ENCODE assay signal across 1 cellular context in genomic region chr12:12890815-12891645, GRCh38.
A peak's percentile ranks its signal among the peaks of the same experiment; 100 is the strongest.
TF ChIP-seq lines count a peak whose summit lies in the region.

GPRC5A (plus strand) TSS chr12:12891562; CDS start chr12:12908250, 16,688 bp downstream.

TF ChIP-seq in HEK293, 187 proteins besides CTCF, POLR2A, EP300 and RAD21 (continued from another document and continues in another):
- TF ChIP-seq, protein P1, sequence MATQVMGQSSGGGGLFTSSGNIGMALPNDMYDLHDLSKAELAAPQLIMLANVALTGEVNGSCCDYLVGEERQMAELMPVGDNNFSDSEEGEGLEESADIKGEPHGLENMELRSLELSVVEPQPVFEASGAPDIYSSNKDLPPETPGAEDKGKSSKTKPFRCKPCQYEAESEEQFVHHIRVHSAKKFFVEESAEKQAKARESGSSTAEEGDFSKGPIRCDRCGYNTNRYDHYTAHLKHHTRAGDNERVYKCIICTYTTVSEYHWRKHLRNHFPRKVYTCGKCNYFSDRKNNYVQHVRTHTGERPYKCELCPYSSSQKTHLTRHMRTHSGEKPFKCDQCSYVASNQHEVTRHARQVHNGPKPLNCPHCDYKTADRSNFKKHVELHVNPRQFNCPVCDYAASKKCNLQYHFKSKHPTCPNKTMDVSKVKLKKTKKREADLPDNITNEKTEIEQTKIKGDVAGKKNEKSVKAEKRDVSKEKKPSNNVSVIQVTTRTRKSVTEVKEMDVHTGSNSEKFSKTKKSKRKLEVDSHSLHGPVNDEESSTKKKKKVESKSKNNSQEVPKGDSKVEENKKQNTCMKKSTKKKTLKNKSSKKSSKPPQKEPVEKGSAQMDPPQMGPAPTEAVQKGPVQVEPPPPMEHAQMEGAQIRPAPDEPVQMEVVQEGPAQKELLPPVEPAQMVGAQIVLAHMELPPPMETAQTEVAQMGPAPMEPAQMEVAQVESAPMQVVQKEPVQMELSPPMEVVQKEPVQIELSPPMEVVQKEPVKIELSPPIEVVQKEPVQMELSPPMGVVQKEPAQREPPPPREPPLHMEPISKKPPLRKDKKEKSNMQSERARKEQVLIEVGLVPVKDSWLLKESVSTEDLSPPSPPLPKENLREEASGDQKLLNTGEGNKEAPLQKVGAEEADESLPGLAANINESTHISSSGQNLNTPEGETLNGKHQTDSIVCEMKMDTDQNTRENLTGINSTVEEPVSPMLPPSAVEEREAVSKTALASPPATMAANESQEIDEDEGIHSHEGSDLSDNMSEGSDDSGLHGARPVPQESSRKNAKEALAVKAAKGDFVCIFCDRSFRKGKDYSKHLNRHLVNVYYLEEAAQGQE (tag by site-specific recombination; IDR thresholded peaks at IDR 0.05): peak; percentile 98
- TF ChIP-seq ZXDB (tag by site-specific recombination; IDR thresholded peaks at IDR 0.05) (peak; percentile 98), ZBTB8A (tag by site-specific recombination; IDR thresholded peaks at IDR 0.05) (peak; percentile 69), ZNF223 (tag by site-specific recombination; IDR thresholded peaks at IDR 0.05) (no peak), ZNF335 (tag by site-specific recombination; conservative IDR thresholded peaks at IDR 0.05) (peak; percentile 93), ZNF792 (tag by site-specific recombination; IDR thresholded peaks at IDR 0.05) (0 out of 2 replicates have a peak, but pooled peaks have one; percentile 27), HOXC10 (CRISPR knock-in tag; IDR thresholded peaks at IDR 0.05) (no peak), ZNF670 (tag by site-specific recombination; IDR thresholded peaks at IDR 0.05; ENCODE audit: low read depth) (no peak), ZBTB26 (tag by site-specific recombination; optimal IDR thresholded peaks at IDR 0.05) (peak; percentile 65), BCL11A (tag by site-specific recombination; IDR thresholded peaks at IDR 0.05; ENCODE audit: low read depth) (0 out of 2 replicates have a peak, but pooled peaks have one; percentile 60), ZSCAN30 (tag by site-specific recombination; IDR thresholded peaks at IDR 0.05) (peak; percentile 65; the same call in 1 of the 2 replicates), SCRT2 (tag by site-specific recombination; IDR thresholded peaks at IDR 0.05) (peak; percentile 99), ZFP37 (tag by site-specific recombination; IDR thresholded peaks at IDR 0.05) (0 out of 2 replicates have a peak, but pooled peaks have one; percentile 50), ZNF610 (tag by site-specific recombination; IDR thresholded peaks at IDR 0.05; ENCODE audit: borderline replicate concordance) (peak; percentile 21; the same call in 1 of the 2 replicates), OSR2 (tag by site-specific recombination; IDR thresholded peaks at IDR 0.05) (peak; percentile 53), ZBTB10 (tag by site-specific recombination; IDR thresholded peaks at IDR 0.05) (peak; percentile 97), ZNF560 (tag by site-specific recombination; IDR thresholded peaks at IDR 0.05; ENCODE audit: borderline replicate concordance) (no peak), ZNF155 (tag by site-specific recombination; IDR thresholded peaks at IDR 0.05) (no peak), ZNF501 (tag by site-specific recombination; IDR thresholded peaks at IDR 0.05) (peak; percentile 73; the same call in 1 of the 2 replicates), ZBTB17 (tag by site-specific recombination; IDR thresholded peaks at IDR 0.05) (peak; percentile 15), ZNF211 (tag by site-specific recombination; IDR thresholded peaks at IDR 0.05; ENCODE audit: low read depth) (no peak), ZSCAN16 (tag by site-specific recombination; IDR thresholded peaks at IDR 0.05) (no peak), KLF8 (tag by site-specific recombination; IDR thresholded peaks at IDR 0.05) (peak; percentile 91), ZEB2 (tag by site-specific recombination; IDR thresholded peaks at IDR 0.05) (peak; percentile 91), ZNF10 (tag by site-specific recombination; IDR thresholded peaks at IDR 0.05) (peak; percentile 26), ZNF837 (tag by site-specific recombination; IDR thresholded peaks at IDR 0.05) (no peak), ELK4 (IDR thresholded peaks at IDR 0.05; ENCODE audit: borderline replicate concordance, low read depth, low read length) (no peak), TSHZ1 (tag by site-specific recombination; IDR thresholded peaks at IDR 0.05; ENCODE audit: borderline replicate concordance) (peak; percentile 17; the same call in 1 of the 2 replicates), ZNF354C (tag by site-specific recombination; IDR thresholded peaks at IDR 0.05; ENCODE audit: borderline replicate concordance, low read depth) (0 out of 2 replicates have a peak, but pooled peaks have one; percentile 10), WT1 (tag by site-specific recombination; IDR thresholded peaks at IDR 0.05) (peak; percentile 87), ZNF629 (tag by site-specific recombination; IDR thresholded peaks at IDR 0.05) (peak; percentile 99), IKZF3 (tag by site-specific recombination; IDR thresholded peaks at IDR 0.05) (peak; percentile 57; the same call in 1 of the 2 replicates), GLIS1 (tag by site-specific recombination; IDR thresholded peaks at IDR 0.05) (peak; percentile 97), SP7 (tag by site-specific recombination; IDR thresholded peaks at IDR 0.05) (peak; percentile 91), ZNF423 (tag by site-specific recombination; IDR thresholded peaks at IDR 0.05) (peak; percentile 90), KLF1 (tag by site-specific recombination; IDR thresholded peaks at IDR 0.05) (peak; percentile 98), ZNF132 (tag by site-specific recombination; IDR thresholded peaks at IDR 0.05; ENCODE audit: borderline replicate concordance) (no peak), ZNF175 (tag by site-specific recombination; IDR thresholded peaks at IDR 0.05) (no peak)
- TF ChIP-seq, protein P2, sequence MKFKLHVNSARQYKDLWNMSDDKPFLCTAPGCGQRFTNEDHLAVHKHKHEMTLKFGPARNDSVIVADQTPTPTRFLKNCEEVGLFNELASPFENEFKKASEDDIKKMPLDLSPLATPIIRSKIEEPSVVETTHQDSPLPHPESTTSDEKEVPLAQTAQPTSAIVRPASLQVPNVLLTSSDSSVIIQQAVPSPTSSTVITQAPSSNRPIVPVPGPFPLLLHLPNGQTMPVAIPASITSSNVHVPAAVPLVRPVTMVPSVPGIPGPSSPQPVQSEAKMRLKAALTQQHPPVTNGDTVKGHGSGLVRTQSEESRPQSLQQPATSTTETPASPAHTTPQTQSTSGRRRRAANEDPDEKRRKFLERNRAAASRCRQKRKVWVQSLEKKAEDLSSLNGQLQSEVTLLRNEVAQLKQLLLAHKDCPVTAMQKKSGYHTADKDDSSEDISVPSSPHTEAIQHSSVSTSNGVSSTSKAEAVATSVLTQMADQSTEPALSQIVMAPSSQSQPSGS (tag by site-specific recombination; IDR thresholded peaks at IDR 0.05; ENCODE audit: low read depth): peak; percentile 88
- TF ChIP-seq, protein P3, sequence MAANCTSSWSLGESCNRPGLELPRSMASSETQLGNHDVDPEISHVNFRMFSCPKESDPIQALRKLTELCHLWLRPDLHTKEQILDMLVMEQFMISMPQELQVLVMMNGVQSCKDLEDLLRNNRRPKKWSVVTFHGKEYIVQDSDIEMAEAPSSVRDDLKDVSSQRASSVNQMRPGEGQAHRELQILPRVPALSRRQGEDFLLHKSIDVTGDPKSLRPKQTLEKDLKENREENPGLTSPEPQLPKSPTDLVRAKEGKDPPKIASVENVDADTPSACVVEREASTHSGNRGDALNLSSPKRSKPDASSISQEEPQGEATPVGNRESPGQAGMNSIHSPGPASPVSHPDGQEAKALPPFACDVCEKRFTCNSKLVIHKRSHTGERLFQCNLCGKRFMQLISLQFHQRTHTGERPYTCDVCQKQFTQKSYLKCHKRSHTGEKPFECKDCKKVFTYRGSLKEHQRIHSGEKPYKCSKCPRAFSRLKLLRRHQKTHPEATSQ (tag by site-specific recombination; IDR thresholded peaks at IDR 0.05): no peak
- TF ChIP-seq, protein P4, sequence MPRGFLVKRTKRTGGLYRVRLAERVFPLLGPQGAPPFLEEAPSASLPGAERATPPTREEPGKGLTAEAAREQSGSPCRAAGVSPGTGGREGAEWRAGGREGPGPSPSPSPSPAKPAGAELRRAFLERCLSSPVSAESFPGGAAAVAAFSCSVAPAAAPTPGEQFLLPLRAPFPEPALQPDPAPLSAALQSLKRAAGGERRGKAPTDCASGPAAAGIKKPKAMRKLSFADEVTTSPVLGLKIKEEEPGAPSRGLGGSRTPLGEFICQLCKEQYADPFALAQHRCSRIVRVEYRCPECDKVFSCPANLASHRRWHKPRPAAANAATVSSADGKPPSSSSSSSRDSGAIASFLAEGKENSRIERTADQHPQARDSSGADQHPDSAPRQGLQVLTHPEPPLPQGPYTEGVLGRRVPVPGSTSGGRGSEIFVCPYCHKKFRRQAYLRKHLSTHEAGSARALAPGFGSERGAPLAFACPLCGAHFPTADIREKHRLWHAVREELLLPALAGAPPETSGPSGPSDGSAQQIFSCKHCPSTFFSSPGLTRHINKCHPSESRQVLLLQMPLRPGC (tag by site-specific recombination; IDR thresholded peaks at IDR 0.05): peak; percentile 73; the same call in 1 of the 2 replicates
- TF ChIP-seq, protein P5, sequence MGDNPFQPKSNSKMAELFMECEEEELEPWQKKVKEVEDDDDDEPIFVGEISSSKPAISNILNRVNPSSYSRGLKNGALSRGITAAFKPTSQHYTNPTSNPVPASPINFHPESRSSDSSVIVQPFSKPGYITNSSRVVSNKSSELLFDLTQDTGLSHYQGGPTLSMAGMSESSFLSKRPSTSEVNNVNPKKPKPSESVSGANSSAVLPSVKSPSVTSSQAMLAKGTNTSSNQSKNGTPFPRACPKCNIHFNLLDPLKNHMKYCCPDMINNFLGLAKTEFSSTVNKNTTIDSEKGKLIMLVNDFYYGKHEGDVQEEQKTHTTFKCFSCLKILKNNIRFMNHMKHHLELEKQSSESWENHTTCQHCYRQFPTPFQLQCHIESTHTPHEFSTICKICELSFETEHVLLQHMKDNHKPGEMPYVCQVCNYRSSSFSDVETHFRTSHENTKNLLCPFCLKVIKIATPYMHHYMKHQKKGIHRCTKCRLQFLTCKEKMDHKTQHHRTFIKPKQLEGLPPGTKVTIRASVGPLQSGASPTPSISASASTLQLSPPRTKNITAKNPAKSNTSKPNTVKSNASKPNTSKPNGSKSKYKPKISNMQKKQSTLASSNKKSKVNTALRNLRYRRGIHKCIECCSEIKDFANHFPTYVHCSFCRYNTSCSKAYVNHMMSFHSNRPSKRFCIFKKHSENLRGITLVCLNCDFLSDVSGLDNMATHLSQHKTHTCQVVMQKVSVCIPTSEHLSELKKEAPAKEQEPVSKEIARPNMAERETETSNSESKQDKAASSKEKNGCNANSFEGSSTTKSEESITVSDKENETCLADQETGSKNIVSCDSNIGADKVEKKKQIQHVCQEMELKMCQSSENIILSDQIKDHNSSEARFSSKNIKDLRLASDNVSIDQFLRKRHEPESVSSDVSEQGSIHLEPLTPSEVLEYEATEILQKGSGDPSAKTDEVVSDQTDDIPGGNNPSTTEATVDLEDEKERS (tag by site-specific recombination; IDR thresholded peaks at IDR 0.05): no peak
